ENCODE assay signal across 31 cellular contexts in genomic region chr13:42123600-42123999, GRCh38.
"Had no signal": no experiment of that assay in that cellular context is flagged by ENCODE, and none has a peak within 500 bp of the region (broad histone marks: within the 10 kb centered on the region; RNA-seq: fewer than 3 reads in every experiment).

No MANE protein-coding gene starts in this region.

- H3K4me3 Mint-ChIP-seq: T-cell had no signal

- H3K9me3 Mint-ChIP-seq: T-cell had no signal

- H3K27me3 ChIP-seq: MG63, SJCRH30 had no signal

- H3K9me3 ChIP-seq: MG63, SJCRH30 had no signal

- H3K4me1 ChIP-seq: SJCRH30 had no signal

- H3K36me3 ChIP-seq: MG63 had no signal

- H3K9ac ChIP-seq: KMS-11 had no signal

- H3K27me3 Mint-ChIP-seq: T-cell had no signal

- H3K4me1 Mint-ChIP-seq: T-cell had no signal

- H2AFZ ChIP-seq: PC-9 had no signal

- H3K4me3 ChIP-seq: MG63, PC-9, SJCRH30, SK-N-MC had no signal

- H3K27ac ChIP-seq: KMS-11, PC-9, RWPE1, SJCRH30, SK-N-MC had no signal

- ATAC-seq: Panc1, Right ventricle myocardium inferior, SK-N-SH treated with all-trans-retinoic acid at 6 μM for 48 hours, T-cell had no signal

- H3K27ac Mint-ChIP-seq: T-cell had no signal

- DNase-seq: Karpas-422, MG63, NCI-H1048, NCI-H1092 treated with DMSO at 0.1 percent for 48 hours, NCI-H1105 treated with DMSO at 0.1 percent for 48 hours, NCI-H1436, NCI-H146, NCI-H1694, NCI-H187, NCI-H1930, NCI-H2029 treated with DMSO at 0.1 percent for 48 hours, NCI-H2081 treated with DMSO at 0.1 percent for 48 hours, NCI-H2107, NCI-H2171, NCI-H226, NCI-H446 treated with DMSO at 0.1 percent for 48 hours, NCI-H510A, NCI-H524, NCI-H526, NCI-H774, PC-9, SHP77, SIG-M5, SJCRH30, T-cell had no signal

- H3K4me2 ChIP-seq: KMS-11, PC-9 had no signal
